31 cellular contexts compared by ENCODE assay signal in the genomic region with DNA sequence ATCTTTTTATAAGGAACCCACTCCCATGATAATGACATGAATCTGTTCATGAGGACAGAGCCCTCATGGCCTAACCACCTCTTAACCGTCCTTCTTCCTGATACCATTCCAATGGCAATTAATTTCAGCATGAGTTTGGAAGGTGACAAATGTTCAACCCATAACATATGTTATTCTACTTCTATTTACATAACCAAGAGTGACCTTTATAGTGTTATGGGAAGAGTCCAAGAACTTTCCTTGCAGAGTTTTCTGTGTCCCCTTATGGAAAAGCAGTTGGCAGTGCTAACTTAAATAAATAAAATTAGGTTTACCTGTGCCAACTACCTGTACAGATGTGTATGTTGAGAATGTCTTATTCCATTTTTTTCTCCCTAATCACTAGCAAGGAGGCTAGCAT. TPM values are rescaled to one million over a fixed set of nuclear protein-coding genes. Genes with fewer than 3 reads are reported as not detected.
DNase-seq lines count a peak whose midpoint lies in the region; ATAC-seq and TF ChIP-seq lines count a peak whose summit lies in the region.
"Had no signal": no experiment of that assay in that cellular context is flagged by ENCODE, and none has a peak within 500 bp of the region (broad histone marks: within the 10 kb centered on the region; RNA-seq: fewer than 3 reads in every experiment).

No MANE protein-coding gene starts in this region.

- TF ChIP-seq CTCF in LNCaP clone FGC (IDR thresholded peaks at IDR 0.05; ENCODE audit: control insufficient read depth, extremely low read depth, insufficient read depth) (no peak), mucosa of descending colon (IDR thresholded peaks at IDR 0.05) (no peak), uterus (IDR thresholded peaks at IDR 0.05) (no peak)

- no peaks in the 10 kb centered on the region for H3K27me3 ChIP-seq in uterus
- H3K27me3 ChIP-seq: BE2C; BLaER1; BLaER1 treated with 17β-estradiol and CSF1 and Interleukin-3, amounts not matched to agents 10 nM and 100 nM had no signal

- H3K4me1 ChIP-seq in mucosa of descending colon (ENCODE audit: low read depth) (no peaks in the 10 kb centered on the region), uterus (no peaks in the 10 kb centered on the region)
- H3K4me1 ChIP-seq: A549, BE2C, BLaER1, Caco-2 had no signal

- no peak for TF ChIP-seq POLR2A in uterus (IDR thresholded peaks at IDR 0.05)

- H3K4me3 ChIP-seq in LNCaP clone FGC (ENCODE audit: low read depth, low read length) (no peak overlapping the region), mucosa of descending colon (no peak overlapping the region), uterus (no peak overlapping the region)
- H3K4me3 ChIP-seq: A549; BLaER1; BLaER1 treated with 17β-estradiol and CSF1 and Interleukin-3, amounts not matched to agents 10 nM and 100 nM had no signal

- DNase-seq in LNCaP clone FGC (ENCODE audit: low read depth) (peak; percentile 78), left colon (no peak), mucosa of descending colon (no peak), NCI-H2029 treated with DMSO at 0.1 percent for 48 hours (lab: John Stamatoyannopoulos, UW) (no peak), hepatic stellate cell (ENCODE audit: low spot score) (no peak), uterus (no peak)
- DNase-seq: 8988T; ACHN; AML-193; BE2C; C1 segment of cervical spinal cord; Caco-2; Calu3; CD4-positive, alpha-beta memory T cell; CD4-positive, alpha-beta T cell; CD4-positive, CD25-positive, alpha-beta regulatory T cell; CD8-positive, alpha-beta memory T cell; CD8-positive, alpha-beta T cell; COR-L47; DMS 273 treated with DMSO at 0.1 percent for 48 hours; DMS153; DMS53; DMS79; DMS79 treated with DMSO at 0.1 percent for 48 hours; DND-41; EL had no signal

- H3K27ac ChIP-seq in uterus: no peak overlapping the region
- H3K27ac ChIP-seq: 22Rv1; A549; BLaER1; BLaER1 treated with 17β-estradiol and CSF1 and Interleukin-3, amounts not matched to agents 10 nM and 100 nM; C4-2B had no signal

- intact Hi-C loops in left colon (cut with DNase I, micrococcal nuclease) (no loop called here), mucosa of descending colon (cut with DNase I, micrococcal nuclease) (no loop called here), uterus (cut with DNase I; ENCODE audit: low total_unique reads) (no loop called here)

- H3K9me3 ChIP-seq in mucosa of descending colon: no peaks in the 10 kb centered on the region
- H3K9me3 ChIP-seq in uterus: no peaks in the 10 kb centered on the region
- H3K9me3 ChIP-seq: A549; BE2C; BLaER1; BLaER1 treated with 17β-estradiol and CSF1 and Interleukin-3, amounts not matched to agents 10 nM and 100 nM; Caco-2 had no signal

- ATAC-seq in left colon (peak; percentile 66), mucosa of descending colon (peak; percentile 31)
- ATAC-seq: A549; CD8-positive, alpha-beta T cell had no signal

- H3K36me3 ChIP-seq in mucosa of descending colon (ENCODE audit: low read depth): no peaks in the 10 kb centered on the region
- H3K36me3 ChIP-seq in uterus: no peaks in the 10 kb centered on the region
- H3K36me3 ChIP-seq: BE2C; BLaER1; BLaER1 treated with 17β-estradiol and CSF1 and Interleukin-3, amounts not matched to agents 10 nM and 100 nM had no signal

RNA-seq across cellular contexts. Expression of gene MAP10, which starts 11.1 kb away (rescaled TPM):
- total RNA-seq in left colon (1 to 10 TPM; 1.7 to 2.1 TPM), mucosa of descending colon (1 to 10 TPM; 1.6 to 4.3 (median 2.2) TPM), uterus (1 to 10 TPM in 3 of 4 donors, under 1 TPM in 1; 0.59 to 5.0 (median 2.7) TPM)
- total RNA-seq: Caco-2 had no signal
